8 cellular contexts compared by ENCODE assay signal in genomic region chr5:61332891-61333350, GRCh38.
DNase-seq lines count a peak whose midpoint lies in the region; ATAC-seq lines count a peak whose summit lies in the region.

No MANE protein-coding gene starts in this region.

- H3K36me3 Mint-ChIP-seq in T-helper 2 cell treated with Interferon-gamma antibody and Interleukin-4, amounts not matched to agents 5 μg/mL and 100 μg/mL, for 36 hours (ENCODE audit: low read depth): peaks cover 19% of the 10 kb centered on the region
- peaks cover 30% of the 10 kb centered on the region for H3K36me3 Mint-ChIP-seq in central memory CD8-positive, alpha-beta T cell (ENCODE audit: insufficient read depth)

- peak overlapping the region; percentile 80 for H3K4me3 Mint-ChIP-seq in T-helper 2 cell treated with Interferon-gamma antibody and Interleukin-4, amounts not matched to agents 5 μg/mL and 100 μg/mL, for 36 hours
- peak overlapping the region; percentile 97 for H3K4me3 Mint-ChIP-seq in central memory CD8-positive, alpha-beta T cell

- H3K27ac Mint-ChIP-seq in T-helper 2 cell treated with Interferon-gamma antibody and Interleukin-4, amounts not matched to agents 5 μg/mL and 100 μg/mL, for 36 hours: no peak overlapping the region
- H3K27ac Mint-ChIP-seq in central memory CD8-positive, alpha-beta T cell (ENCODE audit: low read depth): peak overlapping the region; percentile 98

- H3K4me1 Mint-ChIP-seq in T-helper 2 cell treated with Interferon-gamma antibody and Interleukin-4, amounts not matched to agents 5 μg/mL and 100 μg/mL, for 36 hours (ENCODE audit: low read depth): peaks cover 35% of the 10 kb centered on the region
- H3K4me1 Mint-ChIP-seq in central memory CD8-positive, alpha-beta T cell: peaks cover 70% of the 10 kb centered on the region

- no peak for ATAC-seq in central memory CD8-positive, alpha-beta T cell (replicated peaks; ENCODE audit: extremely low read depth, poor library complexity, severe bottlenecking)
- no peak for ATAC-seq in HG02870 (IDR thresholded peaks at IDR 0.05; ENCODE audit: unreplicated experiment)

- DNase-seq in SIG-M5 treated with dmso at 0.1 percent for 504 hours (lab: John Stamatoyannopoulos, UW; ENCODE audit: unreplicated experiment) (peak; percentile 13), SIG-M5 (lab: John Stamatoyannopoulos, UW) (no peak), kidney tubule cell (ENCODE audit: low spot score) (peak; percentile 80), NCI-H187 (lab: John Stamatoyannopoulos, UW) (no peak)
- DNase-seq in T-helper 2 cell treated with Interferon-gamma antibody and Interleukin-4, amounts not matched to agents 5 μg/mL and 100 μg/mL, for 36 hours (ENCODE audit: low spot score): peak; percentile 42
- peak in 1 of 2 donors; percentile 13 for DNase-seq in central memory CD8-positive, alpha-beta T cell (ENCODE audit: low spot score in 2 of 2)
- peak; percentile 23 for DNase-seq in stimulated activated CD4-positive, alpha-beta T cell treated with anti-CD3 and anti-CD28 coated beads, Interleukin-4, amount 100 ng/mL, for 1 hour

- H3K9me3 Mint-ChIP-seq in T-helper 2 cell treated with Interferon-gamma antibody and Interleukin-4, amounts not matched to agents 5 μg/mL and 100 μg/mL, for 36 hours: no peaks in the 10 kb centered on the region
- no peaks in the 10 kb centered on the region for H3K9me3 Mint-ChIP-seq in central memory CD8-positive, alpha-beta T cell

- H3K27me3 Mint-ChIP-seq in T-helper 2 cell treated with Interferon-gamma antibody and Interleukin-4, amounts not matched to agents 5 μg/mL and 100 μg/mL, for 36 hours (ENCODE audit: low read depth): peaks cover 37% of the 10 kb centered on the region
- no peaks in the 10 kb centered on the region for H3K27me3 Mint-ChIP-seq in central memory CD8-positive, alpha-beta T cell

Comparison
In these comparisons a context has a peak if more than half of its experiments do, and no peak if none do; other contexts are left out.
1. DNase-seq: peak in SIG-M5 treated with dmso at 0.1 percent for 504 hours (single experiment), T-helper 2 cell treated with Interferon-gamma antibody and Interleukin-4, amounts not matched to agents 5 μg/mL and 100 μg/mL, for 36 hours (single experiment), kidney tubule cell (single experiment) and stimulated activated CD4-positive, alpha-beta T cell treated with anti-CD3 and anti-CD28 coated beads, Interleukin-4, amount 100 ng/mL, for 1 hour (single experiment); none in SIG-M5 (single experiment) and NCI-H187 (0 of 2).